1 cellular context compared by ENCODE assay signal in the genomic region with DNA sequence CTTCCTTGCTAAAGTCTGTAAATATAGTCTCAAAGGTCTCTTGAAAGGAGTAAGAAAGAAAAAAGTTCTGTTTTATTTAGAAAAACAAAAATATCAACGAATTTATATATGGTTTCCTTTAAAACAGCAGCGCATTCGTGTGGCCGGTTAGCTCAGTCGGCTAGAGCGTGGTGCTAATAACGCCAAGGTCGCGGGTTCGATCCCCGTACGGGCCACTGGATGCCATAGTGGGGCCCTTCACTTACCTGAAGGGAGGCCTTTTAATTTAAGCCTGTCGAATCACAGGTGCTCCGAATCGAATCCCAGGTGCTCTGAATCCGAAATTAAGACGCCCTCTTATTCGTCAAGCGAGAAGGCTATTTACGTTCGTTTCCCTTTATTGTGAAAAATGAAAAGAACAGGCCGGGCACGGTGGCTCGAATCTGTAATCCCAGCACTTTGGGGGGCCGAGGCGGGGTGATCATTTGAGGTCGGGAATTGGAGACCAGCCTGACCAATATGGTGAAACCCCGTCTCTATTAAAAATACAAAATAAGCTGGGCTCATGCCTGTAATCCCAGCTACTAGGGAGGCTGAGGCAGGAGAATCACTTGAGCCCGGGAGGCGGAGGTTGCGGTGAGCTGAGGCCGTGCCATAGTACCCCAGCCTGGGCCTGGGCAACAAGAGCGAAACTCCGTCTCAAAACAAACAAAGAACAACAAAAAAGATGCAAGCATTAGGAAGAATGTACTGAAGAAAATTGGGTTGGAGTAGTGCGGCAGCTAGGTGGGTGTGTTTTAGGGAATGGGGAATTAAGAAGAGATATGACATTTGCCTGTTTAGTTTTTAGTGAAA.
TF ChIP-seq lines count a peak whose summit lies in the region.

No MANE protein-coding gene starts in this region.

TF ChIP-seq in H1, 55 proteins besides CTCF, POLR2A, EP300 and RAD21 (continued from another document):
- TF ChIP-seq CHD7 (IDR thresholded peaks at IDR 0.05; ENCODE audit: insufficient replicate concordance, low read length) (peak; percentile 20), POU5F1 (IDR thresholded peaks at IDR 0.05; ENCODE audit: low read depth, low read length) (peak; percentile 67; the same call in 1 of the 2 replicates), POLR2AphosphoS5 (IDR thresholded peaks at IDR 0.05; ENCODE audit: low read depth, low read length) (no peak), MAFK (IDR thresholded peaks at IDR 0.05; ENCODE audit: low read depth, low read length) (peak; percentile 45; the same call in 1 of the 2 replicates), SIX5 (IDR thresholded peaks at IDR 0.05; ENCODE audit: low read depth, low read length) (no peak), TAF7 (optimal IDR thresholded peaks at IDR 0.05; ENCODE audit: borderline replicate concordance, low read depth, low read length) (peak; percentile 45), USF2 (IDR thresholded peaks at IDR 0.05; ENCODE audit: low read length) (no peak), SAP30 (IDR thresholded peaks at IDR 0.05; ENCODE audit: insufficient read depth, insufficient replicate concordance, low read length) (no peak), FOSL1 (IDR thresholded peaks at IDR 0.05; ENCODE audit: insufficient read depth, low read depth, low read length) (no peak), SIN3A (conservative IDR thresholded peaks at IDR 0.05 in 1 of 2, IDR thresholded peaks at IDR 0.05 in 1 of 2; ENCODE audit: low read depth in 1 of 2, low read length in 2 of 2) (peak in 1 of 2 experiments; percentile 63; a peak in 1 of 4 replicates), CEBPB (IDR thresholded peaks at IDR 0.05; ENCODE audit: low read depth, low read length) (0 out of 2 replicates have a peak, but pooled peaks have one; percentile 20), TCF12 (IDR thresholded peaks at IDR 0.05; ENCODE audit: low read depth, low read length) (no peak), SP2 (IDR thresholded peaks at IDR 0.05; ENCODE audit: low read length) (no peak), ASH2L (IDR thresholded peaks at IDR 0.05; ENCODE audit: low read length) (no peak), TEAD4 (IDR thresholded peaks at IDR 0.05; ENCODE audit: low read depth, low read length) (peak; percentile 76), KDM4A (IDR thresholded peaks at IDR 0.05; ENCODE audit: low read depth, low read length, severe bottlenecking) (no peak), MAX (IDR thresholded peaks at IDR 0.05) (peak; percentile 36; the same call in 1 of the 2 replicates), TBP (IDR thresholded peaks at IDR 0.05; ENCODE audit: low read depth, low read length) (peak; percentile 100), SP1 (IDR thresholded peaks at IDR 0.05; ENCODE audit: low read depth, low read length) (no peak), BACH1 (IDR thresholded peaks at IDR 0.05; ENCODE audit: low read length) (no peak), CHD2 (IDR thresholded peaks at IDR 0.05; ENCODE audit: low read length) (no peak), BRCA1 (IDR thresholded peaks at IDR 0.05; ENCODE audit: low read depth, low read length) (no peak), HDAC2 (IDR thresholded peaks at IDR 0.05; ENCODE audit: borderline replicate concordance in 1 of 2, low read depth in 2 of 2, low read length in 2 of 2) (no peak), ZNF274 (IDR thresholded peaks at IDR 0.05; ENCODE audit: borderline replicate concordance, extremely low read depth, low read length) (no peak)
- TF ChIP-seq, protein P1, sequence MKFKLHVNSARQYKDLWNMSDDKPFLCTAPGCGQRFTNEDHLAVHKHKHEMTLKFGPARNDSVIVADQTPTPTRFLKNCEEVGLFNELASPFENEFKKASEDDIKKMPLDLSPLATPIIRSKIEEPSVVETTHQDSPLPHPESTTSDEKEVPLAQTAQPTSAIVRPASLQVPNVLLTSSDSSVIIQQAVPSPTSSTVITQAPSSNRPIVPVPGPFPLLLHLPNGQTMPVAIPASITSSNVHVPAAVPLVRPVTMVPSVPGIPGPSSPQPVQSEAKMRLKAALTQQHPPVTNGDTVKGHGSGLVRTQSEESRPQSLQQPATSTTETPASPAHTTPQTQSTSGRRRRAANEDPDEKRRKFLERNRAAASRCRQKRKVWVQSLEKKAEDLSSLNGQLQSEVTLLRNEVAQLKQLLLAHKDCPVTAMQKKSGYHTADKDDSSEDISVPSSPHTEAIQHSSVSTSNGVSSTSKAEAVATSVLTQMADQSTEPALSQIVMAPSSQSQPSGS (IDR thresholded peaks at IDR 0.05; ENCODE audit: low read length) = peak; percentile 66; the same call in 1 of the 2 replicates
- TF ChIP-seq, protein P2, sequence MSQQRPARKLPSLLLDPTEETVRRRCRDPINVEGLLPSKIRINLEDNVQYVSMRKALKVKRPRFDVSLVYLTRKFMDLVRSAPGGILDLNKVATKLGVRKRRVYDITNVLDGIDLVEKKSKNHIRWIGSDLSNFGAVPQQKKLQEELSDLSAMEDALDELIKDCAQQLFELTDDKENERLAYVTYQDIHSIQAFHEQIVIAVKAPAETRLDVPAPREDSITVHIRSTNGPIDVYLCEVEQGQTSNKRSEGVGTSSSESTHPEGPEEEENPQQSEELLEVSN (IDR thresholded peaks at IDR 0.05) = no peak
